ENCODE assay signal across 8 cellular contexts in the genomic region with DNA sequence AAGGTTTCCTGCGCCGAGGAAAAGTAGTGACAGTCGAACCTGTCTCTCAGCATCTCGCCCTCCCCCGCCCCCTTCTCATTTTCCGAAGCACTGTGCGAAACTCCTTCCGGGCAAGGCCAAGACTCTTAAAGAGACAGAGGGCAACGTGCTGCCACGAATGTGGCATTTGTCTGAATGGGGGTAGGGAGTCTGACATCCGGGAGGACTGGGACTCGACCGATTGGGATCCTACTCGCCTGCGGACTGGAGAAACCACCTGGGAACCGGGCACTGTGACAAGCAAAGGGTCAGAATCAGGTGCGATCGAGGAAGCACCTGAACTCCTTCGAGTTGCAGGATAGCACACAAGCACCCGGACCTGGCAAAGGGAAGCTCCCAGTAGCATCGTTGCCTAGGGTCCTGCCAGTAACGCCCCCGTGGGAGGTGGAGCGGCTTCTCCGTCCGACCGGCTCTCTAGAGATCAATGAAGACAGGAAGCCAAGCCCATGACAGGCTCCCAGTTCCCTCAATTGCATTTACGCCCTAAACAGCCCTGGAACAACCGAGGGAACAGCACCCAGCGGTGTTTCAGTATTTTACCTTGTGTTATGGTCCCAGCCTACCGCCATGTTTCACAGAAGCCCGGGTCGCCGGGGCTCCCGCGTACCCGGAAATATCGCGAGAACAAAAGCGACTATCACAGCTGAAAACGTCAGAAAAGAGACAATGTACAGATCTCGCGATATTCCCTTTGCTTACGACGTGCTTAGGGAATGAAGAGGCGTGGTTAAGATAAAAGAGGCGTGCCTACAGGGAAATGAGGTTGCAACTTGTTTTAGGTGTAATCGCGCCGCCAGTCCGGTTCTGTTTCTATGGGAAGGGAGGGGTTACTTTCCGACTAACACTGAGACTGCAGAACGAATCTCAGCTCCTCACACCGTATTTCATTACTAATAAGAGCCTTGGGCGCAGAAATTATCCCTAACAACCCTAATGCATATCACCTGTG. TPM values are rescaled to one million over a fixed set of nuclear protein-coding genes. Genes with fewer than 3 reads are reported as not detected.
DNase-seq lines count a peak whose midpoint lies in the region; ATAC-seq and TF ChIP-seq lines count a peak whose summit lies in the region.

A gene with protein sequence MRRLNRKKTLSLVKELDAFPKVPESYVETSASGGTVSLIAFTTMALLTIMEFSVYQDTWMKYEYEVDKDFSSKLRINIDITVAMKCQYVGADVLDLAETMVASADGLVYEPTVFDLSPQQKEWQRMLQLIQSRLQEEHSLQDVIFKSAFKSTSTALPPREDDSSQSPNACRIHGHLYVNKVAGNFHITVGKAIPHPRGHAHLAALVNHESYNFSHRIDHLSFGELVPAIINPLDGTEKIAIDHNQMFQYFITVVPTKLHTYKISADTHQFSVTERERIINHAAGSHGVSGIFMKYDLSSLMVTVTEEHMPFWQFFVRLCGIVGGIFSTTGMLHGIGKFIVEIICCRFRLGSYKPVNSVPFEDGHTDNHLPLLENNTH (minus strand): TSS at position 637 of the 988 bp plus-strand sequence. CDS start 9,539 bp downstream, outside the sequence.

- no peak for TF ChIP-seq CTCF in AG10803 (conservative IDR thresholded peaks at IDR 0.05; ENCODE audit: low read length)

- DNase-seq in AG10803 (ENCODE audit: low read depth) (peak; percentile 98), NCI-H460 (ENCODE audit: extremely low read depth, low read depth) (peak; percentile 98), cerebellar nuclear complex (lab: John Stamatoyannopoulos, UW) (peak; percentile 76 to 98), islet precursor cell (peak; percentile 98)
- peak; percentile 78 for DNase-seq in activated CD4-positive, CD25-positive, alpha-beta regulatory T cell treated with anti-CD3 and anti-CD28 coated beads, Interleukin-2, amount 50 U/mL, for 72 hours
- peak; percentile 82 to 92 (median 84) for DNase-seq in stimulated activated CD4-positive, alpha-beta T cell treated with anti-CD3 and anti-CD28 coated beads, Interleukin-12 subunit alpha, Interleukin-12 subunit beta, amount 100 ng/mL, for 48 hours (ENCODE audit: low read depth in 2 of 3, low spot score in 1 of 3)

- peak within 1 kb of the TSS; percentile 100 for H3K4me3 ChIP-seq in AG10803 (ENCODE audit: low read length)

- ATAC-seq in GM19043 (IDR thresholded peaks at IDR 0.05; ENCODE audit: low read depth, unreplicated experiment) = peak; percentile 97
- ATAC-seq in HG03378 (IDR thresholded peaks at IDR 0.05; ENCODE audit: unreplicated experiment) = peak; percentile 100

RNA-seq across cellular contexts. Expression of the gene that starts here (rescaled TPM):
- total RNA-seq in NCI-H460 (2014; rRNA removed; shearing (Covaris generic)) = 50.0 and 54.5 TPM in 2 replicates
- polyA plus RNA-seq in NCI-H460 (2014; cell fraction: nucleus; rRNA removed) = 53.2 and 70.5 TPM in 2 replicates

Comparison
In these comparisons a context has a peak if more than half of its experiments do, and no peak if none do; other contexts are left out.
1. Peak in every context shown above with its lines: DNase-seq, ATAC-seq and H3K4me3 ChIP-seq.